In the genomic region with DNA sequence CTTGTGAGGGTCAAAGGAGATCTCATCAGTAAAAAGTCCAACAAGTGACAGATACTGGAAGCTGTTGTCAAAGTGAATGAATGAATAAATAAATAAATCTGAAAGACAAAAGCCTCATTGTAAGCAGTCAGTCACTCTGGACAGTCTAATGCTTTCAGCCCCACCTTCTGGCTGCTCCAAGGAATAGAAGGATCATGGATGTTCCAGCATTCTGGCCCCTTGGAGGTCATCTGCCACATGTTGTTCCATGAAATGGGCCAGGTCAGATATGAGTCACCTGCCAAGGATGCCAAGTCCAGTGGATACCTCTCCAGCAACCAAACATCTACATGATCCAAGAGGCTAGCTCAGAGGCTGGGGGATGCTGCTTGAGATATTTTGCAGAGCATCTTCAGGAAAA, we compare ENCODE assay signal across 22 cellular contexts.
DNase-seq lines count a peak whose midpoint lies in the region; ATAC-seq, FAIRE-seq and TF ChIP-seq lines count a peak whose summit lies in the region.
"Had no signal": no experiment of that assay in that cellular context is flagged by ENCODE, and none has a peak within 500 bp of the region (broad histone marks: within the 10 kb centered on the region; RNA-seq: fewer than 3 reads in every experiment).

No MANE protein-coding gene starts in this region.

- no peak overlapping the region for H3K4me3 ChIP-seq in HepG2 (replicated peaks in 1 of 3; ENCODE audit: insufficient read depth in 1 of 3, low read depth in 2 of 3, low read length in 3 of 3)
- H3K4me3 ChIP-seq in right lobe of liver = no peak overlapping the region
- H3K4me3 ChIP-seq: mucosa of descending colon, transverse colon had no signal

- no peak for TF ChIP-seq POLR2A in HepG2 (IDR thresholded peaks at IDR 0.05; ENCODE audit: insufficient read depth in 1 of 2, low read depth in 2 of 2, low read length in 2 of 2)
- no peak for TF ChIP-seq POLR2A in right lobe of liver (IDR thresholded peaks at IDR 0.05)

- POLR2A ChIA-PET in HepG2 (lab: Yijun Ruan, JAX) = no interaction called here
- POLR2A ChIA-PET in activated CD4-positive, alpha-beta T cell treated with anti-CD3 and anti-CD28 coated beads for 36 hours (lab: Charles Lee) = no interaction called here

- in situ Hi-C loops in HepG2 (cut with HindIII; ENCODE audit: extremely low pct_ligation_motif_present, low pct_unique_long_range_greater_than_20kb) = no loop called here

- peaks cover 5% of the 10 kb centered on the region for H3K27me3 Mint-ChIP-seq in activated CD4-positive, alpha-beta T cell treated with anti-CD3 and anti-CD28 coated beads for 36 hours

- H3K27ac Mint-ChIP-seq in activated CD4-positive, alpha-beta T cell treated with anti-CD3 and anti-CD28 coated beads for 36 hours = no peak overlapping the region
- H3K27ac Mint-ChIP-seq: activated CD4-positive, alpha-beta memory T cell treated with anti-CD3 and anti-CD28 coated beads, Interleukin-2, amount 10 ng/mL, durations not matched to agents 7 days and 5 days; T-helper 2 cell treated with Interferon-gamma antibody and Interleukin-4, amounts not matched to agents 5 μg/mL and 100 μg/mL, for 36 hours had no signal

- H3K27me3 ChIP-seq in HepG2 (ENCODE audit: control insufficient read depth in 1 of 2, insufficient read depth in 2 of 2, low read length in 2 of 2) = peaks cover 4 to 15% of the 10 kb centered on the region in 2 experiments; a peak in 3 of 5 replicates
- H3K27me3 ChIP-seq in right lobe of liver = no peaks in the 10 kb centered on the region
- no peaks in the 10 kb centered on the region for H3K27me3 ChIP-seq in foreskin keratinocyte
- H3K27me3 ChIP-seq: transverse colon had no signal

- TF ChIP-seq CTCF in HepG2 (CRISPR knock-in tag; IDR thresholded peaks at IDR 0.05) (peak; percentile 35), right lobe of liver (IDR thresholded peaks at IDR 0.05) (no peak), foreskin keratinocyte (conservative IDR thresholded peaks at IDR 0.05) (peak; percentile 70)

- peak; percentile 36; the same call in 2 of the 3 replicates for ATAC-seq in HepG2
- ATAC-seq in right lobe of liver = no peak
- no peak for ATAC-seq in foreskin keratinocyte
- ATAC-seq in HG03159 (IDR thresholded peaks at IDR 0.05; ENCODE audit: unreplicated experiment) = no peak
- no peak for ATAC-seq in HG02870 (IDR thresholded peaks at IDR 0.05; ENCODE audit: unreplicated experiment)
- ATAC-seq in activated CD4-positive, alpha-beta T cell treated with anti-CD3 and anti-CD28 coated beads for 36 hours = no peak
- ATAC-seq: mucosa of descending colon had no signal

- CTCF ChIA-PET in HepG2 (lab: Yijun Ruan, JAX; ENCODE audit: low intra/inter-chr PET ratio, low total read pairs) = interaction anchor here (1.5 kb wide), 1 partner anchor 530 kb away, joined by 4 read pairs; no protein-coding TSS in a partner anchor
- CTCF ChIA-PET in activated CD4-positive, alpha-beta T cell treated with anti-CD3 and anti-CD28 coated beads for 36 hours (lab: Charles Lee) = interaction anchor here (0.9 kb wide), 1 partner anchor 11 kb away, joined by 3 read pairs; no protein-coding TSS in a partner anchor

- no peak overlapping the region for H3K27ac ChIP-seq in HepG2 (ENCODE audit: extremely low read length, insufficient read depth, low read length)
- H3K27ac ChIP-seq in right lobe of liver = no peak overlapping the region
- no peak overlapping the region for H3K27ac ChIP-seq in foreskin keratinocyte
- H3K27ac ChIP-seq: epithelial cell of prostate, parathyroid adenoma, transverse colon had no signal

- intact Hi-C loops in HepG2 (cut with micrococcal nuclease; ENCODE audit: unreplicated experiment) (no loop called here), right lobe of liver (cut with DNase I) (no loop called here)
- intact Hi-C loops in activated CD4-positive, alpha-beta T cell treated with anti-CD3 and anti-CD28 coated beads for 36 hours (cut with DNase I, micrococcal nuclease) = no loop called here

- no peaks in the 10 kb centered on the region for H3K36me3 ChIP-seq in HepG2 (replicated peaks in 1 of 2; ENCODE audit: control insufficient read depth in 1 of 2, insufficient read depth in 2 of 2, low read length in 2 of 2)
- H3K36me3 ChIP-seq in right lobe of liver = no peaks in the 10 kb centered on the region
- H3K36me3 ChIP-seq: transverse colon had no signal

- H4K20me1 ChIP-seq in HepG2 (ENCODE audit: insufficient read depth, low read length) = no peaks in the 10 kb centered on the region

- TF ChIP-seq RAD21 in HepG2 (CRISPR knock-in tag; IDR thresholded peaks at IDR 0.05) = no peak

- no peak for DNase-seq in HepG2 (ENCODE audit: low spot score)
- no peak for DNase-seq in right lobe of liver
- DNase-seq in T1000 (lab: John Stamatoyannopoulos, UW) = peak; percentile 56
- DNase-seq in foreskin keratinocyte = no peak
- DNase-seq in NCI-H510A treated with DMSO at 0.1 percent for 48 hours (lab: John Stamatoyannopoulos, UW) = no peak
- no peak for DNase-seq in activated CD4-positive, alpha-beta T cell treated with anti-CD3 and anti-CD28 coated beads for 36 hours
- DNase-seq: activated CD4-positive, alpha-beta memory T cell treated with anti-CD3 and anti-CD28 coated beads, Interleukin-2, amount 10 ng/mL, durations not matched to agents 7 days and 5 days; activated naive CD4-positive, alpha-beta T cell treated with Interleukin-2 at 50 U/mL for 16 hours; central memory CD4-positive, alpha-beta T cell; DMS79; GOT3; mucosa of descending colon; NCI-H1092 treated with DMSO at 0.1 percent for 48 hours; stimulated activated CD8-positive, alpha-beta memory T cell treated with anti-CD3 and anti-CD28 coated beads, Interleukin-4, amount 100 ng/mL, for 48 hours; transverse colon had no signal

- H3K9me3 ChIP-seq in HepG2 (ENCODE audit: low read length) (peaks cover 19% of the 10 kb centered on the region), right lobe of liver (peaks cover 0 to 6% (median 0%) of the 10 kb centered on the region in 4 donors)

- H2AFZ ChIP-seq in HepG2 (ENCODE audit: low read length) = no peak overlapping the region
- H2AFZ ChIP-seq: parathyroid adenoma had no signal

- H3K9me3 Mint-ChIP-seq in activated CD4-positive, alpha-beta T cell treated with anti-CD3 and anti-CD28 coated beads for 36 hours (ENCODE audit: low read depth) = peaks cover 11% of the 10 kb centered on the region

- no peak overlapping the region for H3K4me3 Mint-ChIP-seq in activated CD4-positive, alpha-beta T cell treated with anti-CD3 and anti-CD28 coated beads for 36 hours
- H3K4me3 Mint-ChIP-seq: activated CD4-positive, alpha-beta memory T cell treated with anti-CD3 and anti-CD28 coated beads, Interleukin-2, amount 10 ng/mL, durations not matched to agents 7 days and 5 days; T-helper 2 cell treated with Interferon-gamma antibody and Interleukin-4, amounts not matched to agents 5 μg/mL and 100 μg/mL, for 36 hours had no signal

- H3K79me2 ChIP-seq in HepG2 (ENCODE audit: insufficient read depth, low read length) = no peaks in the 10 kb centered on the region
- H3K79me2 ChIP-seq: parathyroid adenoma had no signal

- H3K4me1 ChIP-seq in HepG2 (ENCODE audit: insufficient read depth, low read length) (no peaks in the 10 kb centered on the region), right lobe of liver (no peaks in the 10 kb centered on the region), foreskin keratinocyte (peaks cover 4% of the 10 kb centered on the region)
- H3K4me1 ChIP-seq: parathyroid adenoma, transverse colon had no signal

- no peaks in the 10 kb centered on the region for H3K4me1 Mint-ChIP-seq in activated CD4-positive, alpha-beta T cell treated with anti-CD3 and anti-CD28 coated beads for 36 hours
- H3K4me1 Mint-ChIP-seq: activated CD4-positive, alpha-beta memory T cell treated with anti-CD3 and anti-CD28 coated beads, Interleukin-2, amount 10 ng/mL, durations not matched to agents 7 days and 5 days had no signal

- no peak overlapping the region for H3K9ac ChIP-seq in HepG2 (ENCODE audit: insufficient read depth, low read depth, low read length)
- H3K9ac ChIP-seq: parathyroid adenoma had no signal

- FAIRE-seq in HepG2 (lab: Jason Lieb, UNC) = no peak
- FAIRE-seq: GM12892, GM19239 had no signal

- no TSS peak for BruUV-seq in HepG2 (replicated peaks; lab: Mats Ljungman, UMichigan)

- H3K36me3 Mint-ChIP-seq in activated CD4-positive, alpha-beta T cell treated with anti-CD3 and anti-CD28 coated beads for 36 hours (ENCODE audit: low read depth) = no peaks in the 10 kb centered on the region

- TF ChIP-seq EP300 in HepG2 (IDR thresholded peaks at IDR 0.05; ENCODE audit: low read depth in 2 of 2, low read length in 2 of 2) = no peak
- no peak for TF ChIP-seq EP300 in HepG2 (CRISPR knock-in tag; IDR thresholded peaks at IDR 0.05; ENCODE audit: borderline replicate concordance)

- H3K4me2 ChIP-seq in HepG2 (ENCODE audit: low read depth, low read length) = no peak overlapping the region

TF ChIP-seq in HepG2, 621 proteins besides CTCF, POLR2A, EP300 and RAD21 (continues in another document):
- TF ChIP-seq SMYD3 (CRISPR knock-in tag; IDR thresholded peaks at IDR 0.05) (no peak), ZNF331 (CRISPR knock-in tag; IDR thresholded peaks at IDR 0.05) (no peak), PHF21A (CRISPR knock-in tag; IDR thresholded peaks at IDR 0.05) (no peak), KLF16 (CRISPR knock-in tag; IDR thresholded peaks at IDR 0.05) (no peak), ZNF280D (CRISPR knock-in tag; IDR thresholded peaks at IDR 0.05) (no peak), ZIK1 (CRISPR knock-in tag; IDR thresholded peaks at IDR 0.05; ENCODE audit: borderline replicate concordance, low read depth) (no peak), NRL (CRISPR knock-in tag; IDR thresholded peaks at IDR 0.05; ENCODE audit: borderline replicate concordance) (no peak)

Comparison
In these comparisons a context has a peak if more than half of its experiments do, and no peak if none do; other contexts are left out.
1. CTCF ChIP-seq: peak in HepG2 (single experiment) and foreskin keratinocyte (single experiment); none in right lobe of liver (0 of 4).